In the genomic region with DNA sequence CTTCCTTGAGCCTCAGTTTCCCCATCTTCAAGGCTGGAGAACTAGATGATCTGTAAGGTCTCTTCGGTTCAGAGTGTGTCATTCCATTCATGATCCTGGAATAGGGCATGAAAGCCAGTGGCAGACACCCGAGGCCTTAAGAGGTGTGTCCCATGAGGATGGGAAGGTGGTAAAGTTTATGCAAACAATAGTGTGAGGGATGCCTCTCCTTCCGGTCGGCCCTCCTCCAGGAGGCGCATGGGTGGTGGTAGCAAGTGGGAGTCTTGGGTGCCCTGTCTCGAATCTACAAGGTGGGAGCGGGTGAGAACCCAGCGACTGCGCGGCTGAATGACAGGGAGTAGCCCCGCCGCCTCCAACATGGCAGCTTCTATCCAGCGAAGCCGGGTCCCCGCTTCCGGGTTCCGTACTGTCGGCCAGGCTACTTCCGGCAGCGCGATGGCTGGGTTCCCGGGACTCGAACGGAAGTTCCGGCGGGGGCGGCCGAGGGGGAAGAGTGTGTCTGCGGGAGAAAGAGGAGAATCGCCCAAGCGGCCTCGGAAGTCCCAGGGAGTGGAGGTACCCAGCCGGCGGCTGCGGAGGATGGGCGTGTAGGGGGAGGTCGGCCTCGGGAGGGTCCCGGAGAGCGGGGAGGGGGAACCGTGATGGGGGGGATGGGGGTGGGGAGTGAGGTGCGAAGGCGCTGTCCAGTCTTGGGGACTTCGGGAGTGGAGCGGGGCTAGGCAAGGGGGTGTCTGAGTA, we compare ENCODE assay signal across 8 cellular contexts. TPM values are rescaled to one million over a fixed set of nuclear protein-coding genes. Genes with fewer than 3 reads are reported as not detected.
DNase-seq lines count a peak whose midpoint lies in the region; ATAC-seq and TF ChIP-seq lines count a peak whose summit lies in the region.

A gene (plus strand): TSS at position 450 of the 738 bp plus-strand sequence. CDS start 1,538 bp downstream, outside the sequence.

- DNase-seq in AG09309 (ENCODE audit: low read depth): no peak
- DNase-seq in NCI-H524 treated with DMSO at 0.1 percent for 48 hours (lab: John Stamatoyannopoulos, UW): peak; percentile 26
- DNase-seq in activated CD4-positive, alpha-beta T cell treated with anti-CD3 and anti-CD28 coated beads, Interleukin-2, amount 50 U/mL, for 1 hour: peak; percentile 82
- DNase-seq in dedifferentiated amniotic fluid mesenchymal stem cell (ENCODE audit: extremely low spot score): peak; percentile 94
- DNase-seq in left lobe of liver (ENCODE audit: low spot score): peak; percentile 94
- DNase-seq in stimulated activated CD4-positive, alpha-beta T cell treated with anti-CD3 and anti-CD28 coated beads, Interleukin-2, amount 100 ng/mL, for 24 hours: peak; percentile 91 to 93

- TF ChIP-seq CTCF in AG09309 (IDR thresholded peaks at IDR 0.05; ENCODE audit: control insufficient read depth, insufficient read depth, low read depth, low read length, missing control alignments): no peak

- ATAC-seq in GM18909 (IDR thresholded peaks at IDR 0.05; ENCODE audit: poor library complexity, unreplicated experiment) (peak; percentile 76), HG03280 (IDR thresholded peaks at IDR 0.05; ENCODE audit: unreplicated experiment) (peak; percentile 67), left lobe of liver (peak; percentile 83)

- peak within 1 kb of the TSS; percentile 84 for H3K4me3 ChIP-seq in AG09309 (ENCODE audit: control insufficient read depth, low read depth, low read length)

RNA-seq across cellular contexts. Expression of the gene that starts here (rescaled TPM):
- 32.5 TPM for total RNA-seq in left lobe of liver
